1 cellular context compared by ENCODE assay signal in genomic region chr1:39787468-39787867, GRCh38.
TF ChIP-seq lines count a peak whose summit lies in the region.

No MANE protein-coding gene starts in this region.

TF ChIP-seq in GM23338, 12 proteins besides CTCF, POLR2A, EP300 and RAD21 (continued from another document):
- no peak for TF ChIP-seq ZNF462 (CRISPR knock-in tag; IDR thresholded peaks at IDR 0.05)
